9 cellular contexts compared by ENCODE assay signal in genomic region chr9:306907-307306, GRCh38.
A peak's percentile ranks its signal among the peaks of the same experiment; 100 is the strongest.
DNase-seq lines count a peak whose midpoint lies in the region; ATAC-seq and TF ChIP-seq lines count a peak whose summit lies in the region.
"Had no signal": no experiment of that assay in that cellular context is flagged by ENCODE, and none has a peak within 500 bp of the region (broad histone marks: within the 10 kb centered on the region; RNA-seq: fewer than 3 reads in every experiment).

No MANE protein-coding gene starts in this region.

- TF ChIP-seq CTCF in GM12865 (IDR thresholded peaks at IDR 0.05; ENCODE audit: insufficient read depth, low read depth, low read length, missing control alignments) (peak; percentile 43), retinal pigment epithelial cell (conservative IDR thresholded peaks at IDR 0.05; ENCODE audit: low read depth, low read length) (peak; percentile 36), prostate gland (IDR thresholded peaks at IDR 0.05) (no peak)

- H3K4me3 ChIP-seq in GM12865 (ENCODE audit: low read depth, low read length) (no peak overlapping the region), retinal pigment epithelial cell (ENCODE audit: low read length) (no peak overlapping the region), prostate gland (no peak overlapping the region)
- H3K4me3 ChIP-seq: SK-N-MC had no signal

- no peak for TF ChIP-seq POLR2A in prostate gland (IDR thresholded peaks at IDR 0.05)

- no peaks in the 10 kb centered on the region for H3K4me1 ChIP-seq in prostate gland (replicated peaks)

- ATAC-seq in GM18519 (IDR thresholded peaks at IDR 0.05; ENCODE audit: low FRiP score, unreplicated experiment) (no peak), GM21717 (IDR thresholded peaks at IDR 0.05; ENCODE audit: unreplicated experiment) (no peak)

- no peaks in the 10 kb centered on the region for H3K36me3 ChIP-seq in prostate gland

- WGBS in prostate gland: 90% methylated on average over 7 of the region's 7 CpGs

- intact Hi-C loops in prostate gland (cut with DNase I): no loop called here

- no peaks in the 10 kb centered on the region for H3K27me3 ChIP-seq in prostate gland (replicated peaks; ENCODE audit: insufficient read depth)

- H3K27ac ChIP-seq in prostate gland: no peak overlapping the region
- H3K27ac ChIP-seq: SK-N-MC had no signal

- H3K9me3 ChIP-seq in prostate gland: no peaks in the 10 kb centered on the region

- peak; percentile 46 for DNase-seq in GM12865 (ENCODE audit: low read depth)
- DNase-seq in RPMI8226: peak; percentile 25
- peak; percentile 29 for DNase-seq in activated naive CD4-positive, alpha-beta T cell treated with anti-CD3 and anti-CD28 coated beads, Interleukin-2, amount 50 U/mL, for 16 hours
- DNase-seq in retinal pigment epithelial cell (ENCODE audit: low read depth): no peak
- no peak for DNase-seq in kidney glomerular epithelial cell (lab: John Stamatoyannopoulos, UW)
- no peak for DNase-seq in prostate gland (ENCODE audit: low spot score)

Comparison
In these comparisons a context has a peak if more than half of its experiments do, and no peak if none do; other contexts are left out.
1. DNase-seq: peak in GM12865 (single experiment), RPMI8226 (single experiment) and activated naive CD4-positive, alpha-beta T cell treated with anti-CD3 and anti-CD28 coated beads, Interleukin-2, amount 50 U/mL, for 16 hours (single experiment); none in retinal pigment epithelial cell (single experiment), kidney glomerular epithelial cell (single experiment) and prostate gland (single experiment).
2. CTCF ChIP-seq: peak in GM12865 (single experiment) and retinal pigment epithelial cell (single experiment); none in prostate gland (0 of 4).